ENCODE assay signal across 24 cellular contexts in the genomic region with DNA sequence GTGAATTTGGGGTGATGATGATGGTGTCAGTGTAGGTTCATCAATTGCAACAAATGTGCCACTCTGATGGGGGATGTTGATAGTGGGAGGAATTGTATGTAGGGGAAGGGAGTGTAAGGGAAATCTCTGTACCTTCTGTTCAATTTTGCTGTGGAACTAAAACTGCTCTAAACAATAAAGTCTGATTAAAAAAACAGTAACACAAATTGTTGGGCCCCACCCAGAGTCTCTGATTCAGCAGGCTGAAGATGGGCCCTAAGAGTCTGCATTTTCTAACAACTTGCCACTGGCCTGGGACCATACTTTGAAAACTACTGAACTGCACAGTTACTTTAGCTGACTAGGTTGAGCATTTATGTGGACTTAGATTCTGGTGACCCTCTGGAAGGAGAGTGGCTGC.
"Had no signal": no experiment of that assay in that cellular context is flagged by ENCODE, and none has a peak within 500 bp of the region (broad histone marks: within the 10 kb centered on the region; RNA-seq: fewer than 3 reads in every experiment).

No MANE protein-coding gene starts in this region.

- H3K4me3 ChIP-seq: dorsolateral prefrontal cortex, gastroesophageal sphincter, heart right ventricle, left lung, lower lobe of right lung, neural progenitor cell, prostate gland, right atrium auricular region, smooth muscle cell, thoracic aorta, tibial nerve, upper lobe of right lung, uterus had no signal

- H3K27me3 ChIP-seq: dorsolateral prefrontal cortex, gastroesophageal sphincter, heart right ventricle, left lung, neural progenitor cell, right atrium auricular region, tibial nerve, upper lobe of right lung, uterus had no signal

- H3K79me2 ChIP-seq: parathyroid adenoma had no signal

- H3K4me1 ChIP-seq: parathyroid adenoma, prostate gland, upper lobe of right lung, uterus had no signal

- DNase-seq: central memory CD4-positive, alpha-beta T cell; dorsolateral prefrontal cortex; effector CD4-positive, alpha-beta T cell; foreskin fibroblast; heart right ventricle; hippocampal formation; left cardiac atrium; left lung; lower lobe of right lung; stimulated activated CD4-positive, alpha-beta T cell treated with anti-CD3 and anti-CD28 coated beads, Interleukin-2, amount 100 ng/mL, for 24 hours; stimulated activated CD4-positive, alpha-beta T cell treated with anti-CD3 and anti-CD28 coated beads, Interleukin-4, amount 100 ng/mL, for 24 hours; upper lobe of right lung; uterus had no signal

- H3K9me3 ChIP-seq: gastroesophageal sphincter, heart right ventricle, left lung, lower lobe of right lung, prostate gland, right atrium auricular region, thoracic aorta, tibial nerve, upper lobe of right lung, uterus had no signal

- H3K36me3 ChIP-seq: gastroesophageal sphincter, heart right ventricle, left lung, lower lobe of right lung, neural progenitor cell, prostate gland, right atrium auricular region, upper lobe of right lung, uterus had no signal

- H3K27ac Mint-ChIP-seq: neural progenitor cell; stimulated activated effector memory CD8-positive, alpha-beta T cell treated with anti-CD3 and anti-CD28 coated beads, Interleukin-12 subunit alpha, Interleukin-12 subunit beta, amount 100 ng/mL, for 72 hours; stimulated activated naive CD8-positive, alpha-beta T cell treated with anti-CD3 and anti-CD28 coated beads, Interleukin-15, Interleukin-2, amounts not matched to agents 100 ng/mL and 50 ng/mL, for 24 hours had no signal

- H3K4me1 Mint-ChIP-seq: stimulated activated effector memory CD8-positive, alpha-beta T cell treated with anti-CD3 and anti-CD28 coated beads, Interleukin-12 subunit alpha, Interleukin-12 subunit beta, amount 100 ng/mL, for 72 hours had no signal

- ATAC-seq: gastroesophageal sphincter; left cardiac atrium; left lung; lower lobe of right lung; sciatic nerve; stimulated activated effector memory CD8-positive, alpha-beta T cell treated with anti-CD3 and anti-CD28 coated beads, Interleukin-12 subunit alpha, Interleukin-12 subunit beta, amount 100 ng/mL, for 72 hours; upper lobe of right lung had no signal

- H3K36me3 Mint-ChIP-seq: neural progenitor cell; stimulated activated effector memory CD8-positive, alpha-beta T cell treated with anti-CD3 and anti-CD28 coated beads, Interleukin-12 subunit alpha, Interleukin-12 subunit beta, amount 100 ng/mL, for 72 hours had no signal

- H3K27me3 Mint-ChIP-seq: stimulated activated naive CD8-positive, alpha-beta T cell treated with anti-CD3 and anti-CD28 coated beads, Interleukin-15, Interleukin-2, amounts not matched to agents 100 ng/mL and 50 ng/mL, for 24 hours had no signal

- H3K9me3 Mint-ChIP-seq: neural progenitor cell; stimulated activated effector memory CD8-positive, alpha-beta T cell treated with anti-CD3 and anti-CD28 coated beads, Interleukin-12 subunit alpha, Interleukin-12 subunit beta, amount 100 ng/mL, for 72 hours; stimulated activated naive CD8-positive, alpha-beta T cell treated with anti-CD3 and anti-CD28 coated beads, Interleukin-15, Interleukin-2, amounts not matched to agents 100 ng/mL and 50 ng/mL, for 24 hours had no signal

- H3K4me2 ChIP-seq: neural progenitor cell, smooth muscle cell had no signal

- H3K9ac ChIP-seq: neural progenitor cell, parathyroid adenoma had no signal

- H3K4me3 Mint-ChIP-seq: neural progenitor cell; stimulated activated effector memory CD8-positive, alpha-beta T cell treated with anti-CD3 and anti-CD28 coated beads, Interleukin-12 subunit alpha, Interleukin-12 subunit beta, amount 100 ng/mL, for 72 hours; stimulated activated naive CD8-positive, alpha-beta T cell treated with anti-CD3 and anti-CD28 coated beads, Interleukin-15, Interleukin-2, amounts not matched to agents 100 ng/mL and 50 ng/mL, for 24 hours had no signal

- H2AFZ ChIP-seq: neural progenitor cell, parathyroid adenoma had no signal

- H3K27ac ChIP-seq: gastroesophageal sphincter, lower lobe of right lung, neural progenitor cell, parathyroid adenoma, prostate gland, right atrium auricular region, thoracic aorta, tibial nerve, upper lobe of right lung, uterus had no signal
